In the genomic region with DNA sequence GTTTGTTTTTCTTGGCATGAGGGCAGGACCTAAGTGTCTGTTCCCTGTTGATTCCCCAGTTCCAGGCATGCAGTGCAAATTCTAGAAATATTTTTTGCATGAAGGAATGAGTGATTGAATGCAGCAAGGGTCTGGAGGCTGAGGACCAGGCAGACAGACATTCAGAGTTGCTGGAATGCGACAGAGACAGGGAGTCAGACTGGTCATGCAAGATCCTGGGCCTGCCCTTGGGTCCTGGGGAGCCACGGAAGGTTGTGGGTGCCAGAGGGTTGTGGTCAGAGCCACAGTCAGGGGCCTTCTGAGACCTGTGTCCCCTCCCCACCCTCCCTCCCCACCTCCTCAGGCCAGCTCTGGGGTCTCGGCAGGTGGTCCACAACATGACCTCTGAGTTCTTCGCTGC, we compare ENCODE assay signal across 19 cellular contexts. TPM values are rescaled to one million over a fixed set of nuclear protein-coding genes. Genes with fewer than 3 reads are reported as not detected.
"Had no signal": no experiment of that assay in that cellular context is flagged by ENCODE, and none has a peak within 500 bp of the region (broad histone marks: within the 10 kb centered on the region; RNA-seq: fewer than 3 reads in every experiment).

No MANE protein-coding gene starts in this region.

RNA-seq across cellular contexts. Expression of a gene that starts 1.6 kb away (rescaled TPM):
- total RNA-seq: naive thymus-derived CD4-positive, alpha-beta T cell; natural killer cell; occipital lobe; osteoblast; ovary; progenitor cell of endocrine pancreas; psoas muscle; right atrium auricular region; sciatic nerve; skeletal muscle tissue; stomach; subcutaneous adipose tissue; temporal lobe; thoracic aorta; tibial nerve; urinary bladder; uterus had no signal
- polyA plus RNA-seq: naive thymus-derived CD4-positive, alpha-beta T cell; neural cell; ovary; psoas muscle; small intestine; stomach; urinary bladder had no signal
